ENCODE assay signal across 8 cellular contexts in the genomic region with DNA sequence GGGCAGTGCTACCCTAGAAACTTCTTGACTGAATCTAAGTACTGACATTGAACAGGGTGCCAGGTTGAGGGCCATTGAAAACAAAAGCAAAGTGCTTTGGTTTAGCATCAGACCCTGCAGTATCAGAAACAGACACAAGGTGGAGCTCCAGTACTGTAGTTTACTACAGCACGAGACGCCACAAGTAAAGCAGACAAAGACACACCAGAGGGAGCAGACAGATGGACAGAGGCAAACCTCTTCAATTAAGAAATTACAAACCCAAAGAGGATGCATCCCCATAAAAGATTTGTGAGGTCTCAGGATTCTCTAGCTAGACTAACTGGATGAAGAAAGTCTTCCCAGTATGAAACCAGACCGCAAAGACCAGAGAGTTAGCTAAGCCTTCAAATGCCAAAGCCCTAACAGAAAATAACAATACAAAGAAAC. TPM values are rescaled to one million over a fixed set of nuclear protein-coding genes. Genes with fewer than 3 reads are reported as not detected.
A peak's percentile ranks its signal among the peaks of the same experiment; 100 is the strongest.
DNase-seq lines count a peak whose midpoint lies in the region; ATAC-seq, FAIRE-seq and TF ChIP-seq lines count a peak whose summit lies in the region.

No MANE protein-coding gene starts in this region.

- intact Hi-C loops in mammary epithelial cell (cut with micrococcal nuclease): loop anchor here (1.0 to 2.0 kb wide), 4 partner anchors 183 to 315 kb away; no protein-coding TSS in a partner anchor
- intact Hi-C loops in kidney (cut with DNase I): loop anchor here (10.0 kb wide), 1 partner anchor 207 kb away; no protein-coding TSS in a partner anchor

- no peak overlapping the region for H3K4me3 ChIP-seq in WERI-Rb-1 (ENCODE audit: low read depth, low read length)
- H3K4me3 ChIP-seq in mammary epithelial cell (replicated peaks in 1 of 3; ENCODE audit: insufficient read depth in 1 of 3, low read depth in 2 of 3, low read length in 3 of 3): no peak overlapping the region
- no peak overlapping the region for H3K4me3 ChIP-seq in kidney (ENCODE audit: low read length in 2 of 2)

- H3K4me1 ChIP-seq in mammary epithelial cell (ENCODE audit: insufficient read depth, low read length) (no peaks in the 10 kb centered on the region), kidney (ENCODE audit: control insufficient read depth in 1 of 2, insufficient read depth in 1 of 2, low read depth in 1 of 2, low read length in 2 of 2) (peaks cover 0 to 6% of the 10 kb centered on the region in 2 donors)

- H3K9ac ChIP-seq in mammary epithelial cell (ENCODE audit: insufficient read depth, low read length): no peak overlapping the region
- no peak overlapping the region for H3K9ac ChIP-seq in kidney (ENCODE audit: low read length in 2 of 2)

- BruUV-seq in mammary epithelial cell (replicated peaks; lab: Mats Ljungman, UMichigan): no TSS peak

- 53% methylated on average over 3 of the region's 3 CpGs for WGBS in mammary epithelial cell (ENCODE audit: low coverage, missing lambda C conversion rate)

- FAIRE-seq in kidney (lab: Jason Lieb, UNC): no peak

- CTCF ChIA-PET in mammary epithelial cell (lab: Charles Lee; ENCODE audit: low non-redundant PET): interaction anchor here (0.6 to 1.0 kb wide), 4 partner anchors 93 to 313 kb away, joined by 4 to 6 read pairs (median 6); no protein-coding TSS in a partner anchor

- dilution Hi-C loops in mammary epithelial cell (cut with HindIII; ENCODE audit: low sequenced_read_pairs): no loop called here

- TF ChIP-seq CTCF in AG09319 (IDR thresholded peaks at IDR 0.05; ENCODE audit: low read depth, low read length) (peak; percentile 95), WERI-Rb-1 (IDR thresholded peaks at IDR 0.05; ENCODE audit: low read depth, low read length) (peak; percentile 85), mammary epithelial cell (conservative IDR thresholded peaks at IDR 0.05 in 1 of 2, IDR thresholded peaks at IDR 0.05 in 1 of 2; ENCODE audit: extremely low read depth in 1 of 2, insufficient read depth in 1 of 2, low read depth in 1 of 2, low read length in 2 of 2) (peak; percentile 93 to 98), kidney (IDR thresholded peaks at IDR 0.05; ENCODE audit: borderline replicate concordance, extremely low read depth, insufficient read depth) (peak; percentile 91)

- in situ Hi-C loops in mammary epithelial cell (cut with MboI; ENCODE audit: low sequenced_read_pairs in 2 of 2): no loop called here

- no peaks in the 10 kb centered on the region for H3K27me3 ChIP-seq in WERI-Rb-1 (ENCODE audit: insufficient read depth, low read depth, severe bottlenecking)
- no peaks in the 10 kb centered on the region for H3K27me3 ChIP-seq in mammary epithelial cell (ENCODE audit: insufficient read depth, low read length)

- H3K9me3 ChIP-seq in WERI-Rb-1 (ENCODE audit: severe bottlenecking): peaks cover 7% of the 10 kb centered on the region
- no peaks in the 10 kb centered on the region for H3K9me3 ChIP-seq in mammary epithelial cell (replicated peaks; ENCODE audit: insufficient read depth, low read length)
- peaks cover 4 to 15% of the 10 kb centered on the region in 2 donors for H3K9me3 ChIP-seq in kidney (ENCODE audit: control insufficient read depth in 1 of 2, low read length in 2 of 2)

- no peak overlapping the region for H2AFZ ChIP-seq in mammary epithelial cell (ENCODE audit: low read depth, low read length)

- ATAC-seq in GM18909 (IDR thresholded peaks at IDR 0.05; ENCODE audit: poor library complexity, unreplicated experiment) (peak; percentile 99), HG03135 (IDR thresholded peaks at IDR 0.05; ENCODE audit: unreplicated experiment) (peak; percentile 95)

- no peak overlapping the region for H3K4me2 ChIP-seq in mammary epithelial cell (ENCODE audit: insufficient read depth, low read depth, low read length)

- peaks cover 85% of the 10 kb centered on the region for H3K79me2 ChIP-seq in mammary epithelial cell (ENCODE audit: insufficient read depth, low read length)

- DNase-seq in AG09319 (ENCODE audit: extremely low read depth, low read depth) (peak; percentile 56), NCI-H2227 treated with DMSO at 0.1 percent for 48 hours (lab: John Stamatoyannopoulos, UW) (peak; percentile 44), WERI-Rb-1 (peak; percentile 87), mammary epithelial cell (peak; percentile 72), kidney (no peak)
- peak; percentile 89 to 92 for DNase-seq in stimulated activated CD4-positive, alpha-beta T cell treated with anti-CD3 and anti-CD28 coated beads, Interleukin-2, amount 100 ng/mL, for 48 hours

- H4K20me1 ChIP-seq in mammary epithelial cell (ENCODE audit: insufficient read depth, low read length): no peaks in the 10 kb centered on the region

- peaks cover 6% of the 10 kb centered on the region for H3K36me3 ChIP-seq in WERI-Rb-1
- no peaks in the 10 kb centered on the region for H3K36me3 ChIP-seq in mammary epithelial cell (ENCODE audit: insufficient read depth, low read length)
- H3K36me3 ChIP-seq in kidney (ENCODE audit: control insufficient read depth in 1 of 2, insufficient read depth in 2 of 2, low read length in 2 of 2): no peaks in the 10 kb centered on the region

- H3K27ac ChIP-seq in WERI-Rb-1: peak overlapping the region; percentile 47
- H3K27ac ChIP-seq in mammary epithelial cell (ENCODE audit: insufficient read depth, low read depth, low read length): no peak overlapping the region
- H3K27ac ChIP-seq in kidney (ENCODE audit: low read depth in 2 of 2, low read length in 2 of 2): no peak overlapping the region

RNA-seq across cellular contexts. Expression of a gene that starts 16.6 kb away (rescaled TPM):
- 10 to 100 TPM; 46.3 to 72.4 TPM for total RNA-seq in mammary epithelial cell
- 19.2 TPM for polyA plus RNA-seq in mammary epithelial cell
- 42.4 TPM for polyA minus RNA-seq in mammary epithelial cell
- 109 TPM for total RNA-seq in kidney
- 55.0 TPM for polyA plus RNA-seq in kidney (ENCODE audit: insufficient read depth, low read depth, low replicate concordance)
